8 cellular contexts compared by ENCODE assay signal in the genomic region with DNA sequence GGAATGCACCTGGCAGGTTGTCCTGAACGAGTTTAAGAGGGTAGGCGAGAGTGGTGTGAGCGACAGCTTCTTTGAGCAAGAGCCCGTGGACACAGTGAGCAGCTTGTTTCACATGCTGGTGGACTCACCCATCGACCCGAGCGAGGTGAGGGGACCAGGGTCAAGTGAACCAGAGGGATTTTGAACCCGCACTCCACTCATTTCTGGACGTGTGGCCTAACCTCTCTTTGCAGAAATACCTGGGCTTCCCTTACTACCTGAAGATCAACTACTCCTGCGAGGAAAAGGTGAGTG. TPM values are rescaled to one million over a fixed set of nuclear protein-coding genes. Genes with fewer than 3 reads are reported as not detected.
DNase-seq lines count a peak whose midpoint lies in the region; ATAC-seq and TF ChIP-seq lines count a peak whose summit lies in the region.

No MANE protein-coding gene starts in this region.

- H3K9me3 Mint-ChIP-seq in IgD-negative memory B cell (no peaks in the 10 kb centered on the region), natural killer cell (no peaks in the 10 kb centered on the region)

- intact Hi-C loops in natural killer cell (cut with micrococcal nuclease) = loop anchor here (10.0 kb wide), 1 partner anchor 1023 kb away; no protein-coding TSS in a partner anchor

- DNase-seq in AG10803 (ENCODE audit: low read depth) (no peak), cardiac fibroblast (ENCODE audit: low read depth in 2 of 2) (no peak), natural killer cell (no peak), NCI-H2196 (lab: John Stamatoyannopoulos, UW; ENCODE audit: unreplicated experiment) (no peak)

- H3K4me3 ChIP-seq in AG10803 (ENCODE audit: low read length) (peak overlapping the region; percentile 94), cardiac fibroblast (replicated peaks in 1 of 2; ENCODE audit: low read depth in 2 of 2, low read length in 2 of 2) (peak overlapping the region; percentile 32 to 89)

- H3K4me3 Mint-ChIP-seq in IgD-negative memory B cell (peak overlapping the region; percentile 88 to 99 (median 96)), natural killer cell (peak overlapping the region; percentile 99)

- ATAC-seq in natural killer cell (no peak), HG03108 (IDR thresholded peaks at IDR 0.05; ENCODE audit: unreplicated experiment) (no peak), GM21786 (IDR thresholded peaks at IDR 0.05; ENCODE audit: unreplicated experiment) (no peak)
- ATAC-seq in activated CD4-positive, CD25-positive, alpha-beta regulatory T cell treated with anti-CD3 and anti-CD28 coated beads, Interleukin-2, amount 50 U/mL, for 24 hours = no peak

- TF ChIP-seq CTCF in AG10803 (conservative IDR thresholded peaks at IDR 0.05; ENCODE audit: low read length) = no peak
- TF ChIP-seq CTCF in cardiac fibroblast (IDR thresholded peaks at IDR 0.05; ENCODE audit: low read depth, low read length) = no peak
- no peak for TF ChIP-seq CTCF in natural killer cell (IDR thresholded peaks at IDR 0.05)

- H3K4me1 Mint-ChIP-seq in IgD-negative memory B cell = peaks cover 0 to 11% (median 8%) of the 10 kb centered on the region in 3 donors
- H3K4me1 Mint-ChIP-seq in natural killer cell = peaks cover 18 to 36% of the 10 kb centered on the region in 2 donors

- H3K27ac Mint-ChIP-seq in IgD-negative memory B cell (peak overlapping the region; percentile 87 to 99 (median 87)), natural killer cell (peak overlapping the region; percentile 99)

- H3K36me3 Mint-ChIP-seq in IgD-negative memory B cell (no peaks in the 10 kb centered on the region), natural killer cell (no peaks in the 10 kb centered on the region)

- H3K27me3 Mint-ChIP-seq in IgD-negative memory B cell = no peaks in the 10 kb centered on the region
- no peaks in the 10 kb centered on the region for H3K27me3 Mint-ChIP-seq in natural killer cell (ENCODE audit: low read depth in 2 of 2)

RNA-seq across cellular contexts. Expression of a gene that starts 1.7 kb away (rescaled TPM):
- 1.6 TPM for polyA plus RNA-seq in IgD-negative memory B cell
- total RNA-seq in natural killer cell = 10 to 100 TPM; 16.6 to 29.2 (median 25.6) TPM

RNA-seq across cellular contexts. Expression of a gene that starts 17.7 kb away (rescaled TPM):
- polyA plus RNA-seq in IgD-negative memory B cell = 3.6 TPM
- total RNA-seq in natural killer cell = 1 to 10 TPM; 2.1 to 6.2 (median 2.5) TPM

RNA-seq across cellular contexts. Expression of a gene that starts 21.6 kb away (rescaled TPM):
- polyA plus RNA-seq in IgD-negative memory B cell = 33.7 TPM
- 10 to 100 TPM; 23.2 to 28.4 (median 24.1) TPM for total RNA-seq in natural killer cell

RNA-seq across cellular contexts. Expression of a gene that starts 33.3 kb away (rescaled TPM):
- 0.83 TPM for polyA plus RNA-seq in IgD-negative memory B cell
- 1 to 10 TPM in 2 of 3 donors, not detected in 1; 1.5 to 4.0 TPM for total RNA-seq in natural killer cell

RNA-seq across cellular contexts. Expression of a gene that starts 37.1 kb away (rescaled TPM):
- polyA plus RNA-seq in IgD-negative memory B cell = 191 TPM
- 100 to 1,000 TPM; 109 to 115 (median 109) TPM for total RNA-seq in natural killer cell
